11 cellular contexts compared by ENCODE assay signal in genomic region chr2:10305715-10306114, GRCh38. TPM values are rescaled to one million over a fixed set of nuclear protein-coding genes. Genes with fewer than 3 reads are reported as not detected.
DNase-seq lines count a peak whose midpoint lies in the region; ATAC-seq and TF ChIP-seq lines count a peak whose summit lies in the region.
"Had no signal": no experiment of that assay in that cellular context is flagged by ENCODE, and none has a peak within 500 bp of the region (broad histone marks: within the 10 kb centered on the region; RNA-seq: fewer than 3 reads in every experiment).

No MANE protein-coding gene starts in this region.

- dilution Hi-C loops in mammary epithelial cell (cut with HindIII; ENCODE audit: low sequenced_read_pairs) = no loop called here

- BruUV-seq in mammary epithelial cell (replicated peaks; lab: Mats Ljungman, UMichigan) = no TSS peak

- 94% methylated on average over 9 of the region's 10 CpGs for WGBS in mammary epithelial cell (ENCODE audit: low coverage, missing lambda C conversion rate)
- WGBS in psoas muscle, 3 donors = 74 to 82% (median 75%) methylated on average over 10 of the region's 10 CpGs

- intact Hi-C loops in mammary epithelial cell (cut with micrococcal nuclease) (loop anchor here (10.0 kb wide), 1 partner anchor 359 kb away; no protein-coding TSS in a partner anchor), psoas muscle (cut with DNase I) (loop anchor here in 1 of 2 donors (10.0 kb wide), 1 partner anchor 161 kb away; no protein-coding TSS in a partner anchor), posterior vena cava (cut with DNase I) (no loop called here)

- H3K27me3 ChIP-seq in GM06990 (replicated peaks; ENCODE audit: control insufficient read depth, insufficient read depth, low read length) (peaks cover 3% of the 10 kb centered on the region), mammary epithelial cell (ENCODE audit: insufficient read depth, low read length) (no peaks in the 10 kb centered on the region), psoas muscle (ENCODE audit: insufficient read depth in 3 of 3, low read length in 2 of 3) (peaks cover 0 to 4% (median 0%) of the 10 kb centered on the region in 3 donors)

- no peak overlapping the region for H3K27ac ChIP-seq in mammary epithelial cell (ENCODE audit: insufficient read depth, low read depth, low read length)
- H3K27ac ChIP-seq in psoas muscle = no peak overlapping the region
- H3K27ac ChIP-seq: parathyroid adenoma had no signal

- no peak overlapping the region for H2AFZ ChIP-seq in mammary epithelial cell (ENCODE audit: low read depth, low read length)
- H2AFZ ChIP-seq: parathyroid adenoma had no signal

- H3K9ac ChIP-seq in mammary epithelial cell (ENCODE audit: insufficient read depth, low read length) = no peak overlapping the region
- H3K9ac ChIP-seq: parathyroid adenoma had no signal

- in situ Hi-C loops in SK-MEL-5 (cut with HindIII; ENCODE audit: low pct_unique_long_range_greater_than_20kb, low sequenced_read_pairs) = no loop called here
- in situ Hi-C loops in mammary epithelial cell (cut with MboI; ENCODE audit: low sequenced_read_pairs in 2 of 2) = loop anchor here in 1 of 2 donors (10.0 kb wide), 2 partner anchors 99 to 181 kb away; partner anchors contain the start of gene RRM2

- CTCF ChIA-PET in mammary epithelial cell (lab: Charles Lee; ENCODE audit: low non-redundant PET) = no interaction called here

- no peaks in the 10 kb centered on the region for H4K20me1 ChIP-seq in mammary epithelial cell (ENCODE audit: insufficient read depth, low read length)

- ATAC-seq in psoas muscle (no peak), HG02571 (IDR thresholded peaks at IDR 0.05; ENCODE audit: unreplicated experiment) (no peak), GM21825 (IDR thresholded peaks at IDR 0.05; ENCODE audit: unreplicated experiment) (no peak)

- H3K4me1 ChIP-seq in mammary epithelial cell (ENCODE audit: insufficient read depth, low read length) = peaks cover 10% of the 10 kb centered on the region
- no peaks in the 10 kb centered on the region for H3K4me1 ChIP-seq in psoas muscle

- peaks cover 79% of the 10 kb centered on the region for H3K79me2 ChIP-seq in mammary epithelial cell (ENCODE audit: insufficient read depth, low read length)

- H3K36me3 ChIP-seq in GM06990 (ENCODE audit: control insufficient read depth, insufficient read depth, low read length) (no peaks in the 10 kb centered on the region), mammary epithelial cell (ENCODE audit: insufficient read depth, low read length) (no peaks in the 10 kb centered on the region), psoas muscle (ENCODE audit: insufficient read depth in 1 of 2, low read depth in 1 of 2) (no peaks in the 10 kb centered on the region)

- peak overlapping the region; percentile 95 for H3K4me2 ChIP-seq in mammary epithelial cell (ENCODE audit: insufficient read depth, low read depth, low read length)

- peak; percentile 18 for TF ChIP-seq CTCF in GM06990 (IDR thresholded peaks at IDR 0.05; ENCODE audit: insufficient read depth, low read length, poor library complexity, severe bottlenecking)
- peak in 1 of 2 donors; percentile 24 for TF ChIP-seq CTCF in mammary epithelial cell (conservative IDR thresholded peaks at IDR 0.05 in 1 of 2, IDR thresholded peaks at IDR 0.05 in 1 of 2; ENCODE audit: extremely low read depth in 1 of 2, insufficient read depth in 1 of 2, low read depth in 1 of 2, low read length in 2 of 2)
- TF ChIP-seq CTCF in psoas muscle (IDR thresholded peaks at IDR 0.05) = no peak

- H3K4me3 ChIP-seq in GM06990 (replicated peaks; ENCODE audit: low read depth, low read length) (no peak overlapping the region), mammary epithelial cell (replicated peaks in 1 of 3; ENCODE audit: insufficient read depth in 1 of 3, low read depth in 2 of 3, low read length in 3 of 3) (no peak overlapping the region), psoas muscle (peak overlapping the region; percentile 76)

- no peak for DNase-seq in GM06990 (ENCODE audit: extremely low read depth, insufficient read length)
- peak; percentile 22 for DNase-seq in SK-MEL-5 (ENCODE audit: low read depth, low spot score)
- no peak for DNase-seq in mammary epithelial cell
- DNase-seq in psoas muscle = no peak
- DNase-seq in posterior vena cava (ENCODE audit: low spot score) = no peak
- no peak for DNase-seq in glomerular visceral epithelial cell (ENCODE audit: extremely low spot score)
- DNase-seq: anterior cingulate cortex, NCI-H1092 had no signal

- H3K9me3 ChIP-seq in mammary epithelial cell (replicated peaks; ENCODE audit: insufficient read depth, low read length) (no peaks in the 10 kb centered on the region), psoas muscle (no peaks in the 10 kb centered on the region)

RNA-seq across cellular contexts. Expression of gene HPCAL1, which starts 3.0 kb away (rescaled TPM):
- total RNA-seq in SK-MEL-5 (2014; rRNA removed; shearing (Covaris generic)) = 30.5 and 31.7 TPM in 2 replicates
- polyA plus RNA-seq in SK-MEL-5 (2015; cell fraction: cytosol; rRNA removed) = 83.6 and 93.1 TPM in 2 replicates
- 17.1 and 18.9 TPM in 2 replicates for polyA plus RNA-seq in SK-MEL-5 (2015; cell fraction: nucleus; rRNA removed)
- total RNA-seq in mammary epithelial cell = 10 to 100 TPM; 26.3 to 82.8 TPM
- 75.1 TPM for polyA plus RNA-seq in mammary epithelial cell
- polyA minus RNA-seq in mammary epithelial cell = 56.5 TPM
- total RNA-seq in psoas muscle = 100 to 1,000 TPM in 1 of 4 donors, 10 to 100 TPM in 3; 16.1 to 101 (median 25.9) TPM
- polyA plus RNA-seq in psoas muscle = 100 to 1,000 TPM in 1 of 3 donors, 10 to 100 TPM in 2; 20.0 to 182 (median 42.9) TPM
- total RNA-seq in posterior vena cava = 10 to 100 TPM; 21.6 to 26.0 TPM
